In the genomic region with DNA sequence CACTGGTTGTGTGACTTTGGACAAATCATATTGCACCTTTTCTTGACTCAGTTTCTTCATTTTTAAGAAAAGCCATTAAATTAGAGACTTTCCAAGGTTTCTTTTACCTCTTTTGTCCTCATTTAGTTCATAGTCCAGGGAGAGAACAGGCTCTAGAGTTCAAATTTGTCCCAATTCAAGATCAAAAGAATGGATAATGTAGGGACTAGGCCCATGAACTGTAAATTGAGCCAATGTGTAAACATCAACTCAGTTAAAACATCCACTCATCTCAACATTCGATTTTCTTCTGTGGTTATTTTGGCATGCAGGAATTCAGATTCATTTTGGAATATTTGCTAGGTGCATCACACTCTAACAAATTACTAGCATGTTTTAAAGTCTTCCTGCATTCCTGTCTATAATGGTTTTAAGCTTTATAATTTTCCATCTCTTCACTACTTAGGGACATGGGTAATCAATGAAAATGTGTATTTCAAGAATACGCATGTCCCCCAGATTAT, we compare ENCODE assay signal across 23 cellular contexts.
A peak's percentile ranks its signal among the peaks of the same experiment; 100 is the strongest.
DNase-seq lines count a peak whose midpoint lies in the region; ATAC-seq, FAIRE-seq and TF ChIP-seq lines count a peak whose summit lies in the region.
"Had no signal": no experiment of that assay in that cellular context is flagged by ENCODE, and none has a peak within 500 bp of the region (broad histone marks: within the 10 kb centered on the region; RNA-seq: fewer than 3 reads in every experiment).

No MANE protein-coding gene starts in this region.

- H2AFZ ChIP-seq in astrocyte (ENCODE audit: low read depth, low read length): no peak overlapping the region

- H3K36me3 Mint-ChIP-seq in astrocyte (ENCODE audit: low read depth, unreplicated experiment): no peaks in the 10 kb centered on the region
- H3K36me3 Mint-ChIP-seq in activated CD8-positive, alpha-beta T cell treated with anti-CD3 and anti-CD28 coated beads, Interleukin-2, amount 10 ng/mL, durations not matched to agents 7 days and 5 days (ENCODE audit: low read depth): no peaks in the 10 kb centered on the region
- H3K36me3 Mint-ChIP-seq in type B pancreatic cell: no peaks in the 10 kb centered on the region
- H3K36me3 Mint-ChIP-seq: CD8-positive, alpha-beta T cell; IgD-negative memory B cell had no signal

- H3K9me3 Mint-ChIP-seq in astrocyte (ENCODE audit: unreplicated experiment) (no peaks in the 10 kb centered on the region), type B pancreatic cell (no peaks in the 10 kb centered on the region)
- peaks cover under 1% of the 10 kb centered on the region for H3K9me3 Mint-ChIP-seq in activated CD8-positive, alpha-beta T cell treated with anti-CD3 and anti-CD28 coated beads, Interleukin-2, amount 10 ng/mL, durations not matched to agents 7 days and 5 days (ENCODE audit: insufficient read depth)
- H3K9me3 Mint-ChIP-seq: H9 had no signal

- no peak for ATAC-seq in activated CD8-positive, alpha-beta T cell treated with anti-CD3 and anti-CD28 coated beads, Interleukin-2, amount 10 ng/mL, durations not matched to agents 7 days and 5 days
- no peak for ATAC-seq in GM21786 (IDR thresholded peaks at IDR 0.05; ENCODE audit: unreplicated experiment)
- no peak for ATAC-seq in GM19455 (IDR thresholded peaks at IDR 0.05; ENCODE audit: unreplicated experiment)
- ATAC-seq: CD8-positive, alpha-beta T cell had no signal

- CTCF ChIA-PET in activated CD8-positive, alpha-beta T cell treated with anti-CD3 and anti-CD28 coated beads, Interleukin-2, amount 10 ng/mL, durations not matched to agents 7 days and 5 days (lab: Charles Lee): no interaction called here

- H3K4me3 ChIP-seq in astrocyte (ENCODE audit: insufficient read depth, low read depth, low read length) (no peak overlapping the region), choroid plexus epithelial cell (ENCODE audit: low read depth, low read length) (no peak overlapping the region)
- H3K4me3 ChIP-seq: BLaER1 treated with 17β-estradiol and CSF1 and Interleukin-3, amounts not matched to agents 10 nM and 100 nM had no signal

- H3K4me1 Mint-ChIP-seq in astrocyte (ENCODE audit: low read depth, unreplicated experiment) (peaks cover 22% of the 10 kb centered on the region), type B pancreatic cell (ENCODE audit: unreplicated experiment) (peaks cover 31% of the 10 kb centered on the region)
- H3K4me1 Mint-ChIP-seq in activated CD8-positive, alpha-beta T cell treated with anti-CD3 and anti-CD28 coated beads, Interleukin-2, amount 10 ng/mL, durations not matched to agents 7 days and 5 days (ENCODE audit: low read depth): no peaks in the 10 kb centered on the region
- H3K4me1 Mint-ChIP-seq: B cell, IgD-negative memory B cell had no signal

- DNase-seq in AG08395 (ENCODE audit: low spot score) (peak; percentile 9), EH (ENCODE audit: low read depth) (peak; percentile 18), astrocyte (ENCODE audit: low read depth) (peak; percentile 52), choroid plexus epithelial cell (ENCODE audit: low read depth) (peak; percentile 2), type B pancreatic cell (ENCODE audit: extremely low spot score, unreplicated experiment) (no peak)
- no peak for DNase-seq in activated CD8-positive, alpha-beta T cell treated with anti-CD3 and anti-CD28 coated beads, Interleukin-2, amount 10 ng/mL, durations not matched to agents 7 days and 5 days
- DNase-seq: Calu3; CD8-positive, alpha-beta T cell; DMS79 treated with DMSO at 0.1 percent for 48 hours; H9; Kasumi-1; KBM-7 had no signal

- H3K4me3 Mint-ChIP-seq in astrocyte (ENCODE audit: unreplicated experiment) (no peak overlapping the region), type B pancreatic cell (no peak overlapping the region)
- H3K4me3 Mint-ChIP-seq in activated CD8-positive, alpha-beta T cell treated with anti-CD3 and anti-CD28 coated beads, Interleukin-2, amount 10 ng/mL, durations not matched to agents 7 days and 5 days: no peak overlapping the region
- H3K4me3 Mint-ChIP-seq: B cell; CD8-positive, alpha-beta T cell; H9; IgD-negative memory B cell had no signal

- peak overlapping the region; percentile 16 for H3K4me2 ChIP-seq in astrocyte (ENCODE audit: low read length)
- H3K4me2 ChIP-seq: BLaER1 treated with 17β-estradiol and CSF1 and Interleukin-3, amounts not matched to agents 10 nM and 100 nM had no signal

- peak overlapping the region; percentile 71 for H3K27ac Mint-ChIP-seq in astrocyte (ENCODE audit: unreplicated experiment)
- no peak overlapping the region for H3K27ac Mint-ChIP-seq in activated CD8-positive, alpha-beta T cell treated with anti-CD3 and anti-CD28 coated beads, Interleukin-2, amount 10 ng/mL, durations not matched to agents 7 days and 5 days
- no peak overlapping the region for H3K27ac Mint-ChIP-seq in type B pancreatic cell
- H3K27ac Mint-ChIP-seq: B cell; CD8-positive, alpha-beta T cell; H9; IgD-negative memory B cell had no signal

- TF ChIP-seq CTCF in astrocyte (IDR thresholded peaks at IDR 0.05; ENCODE audit: insufficient read depth, low read depth, low read length) (no peak), choroid plexus epithelial cell (conservative IDR thresholded peaks at IDR 0.05; ENCODE audit: low read depth, low read length) (no peak), type B pancreatic cell (conservative IDR thresholded peaks at IDR 0.05) (no peak)

- no peaks in the 10 kb centered on the region for H3K27me3 ChIP-seq in astrocyte (ENCODE audit: insufficient read depth, low read length)
- H3K27me3 ChIP-seq: BLaER1 treated with 17β-estradiol and CSF1 and Interleukin-3, amounts not matched to agents 10 nM and 100 nM had no signal

- no peaks in the 10 kb centered on the region for H3K79me2 ChIP-seq in astrocyte (ENCODE audit: insufficient read depth, low read length)

- H3K9ac ChIP-seq in astrocyte (ENCODE audit: low read length): no peak overlapping the region
- H3K9ac ChIP-seq: BLaER1 treated with 17β-estradiol and CSF1 and Interleukin-3, amounts not matched to agents 10 nM and 100 nM had no signal

- no peaks in the 10 kb centered on the region for H3K4me1 ChIP-seq in astrocyte (ENCODE audit: insufficient read depth, low read length)

- no peaks in the 10 kb centered on the region for H3K27me3 Mint-ChIP-seq in astrocyte (ENCODE audit: low read depth, unreplicated experiment)
- H3K27me3 Mint-ChIP-seq in activated CD8-positive, alpha-beta T cell treated with anti-CD3 and anti-CD28 coated beads, Interleukin-2, amount 10 ng/mL, durations not matched to agents 7 days and 5 days (ENCODE audit: low read depth): no peaks in the 10 kb centered on the region
- H3K27me3 Mint-ChIP-seq in type B pancreatic cell: peaks cover 3% of the 10 kb centered on the region
- H3K27me3 Mint-ChIP-seq: B cell, IgD-negative memory B cell had no signal

- no peak for FAIRE-seq in astrocyte (lab: Jason Lieb, UNC)
- FAIRE-seq: G401.6, GM12892, GM18507, H1, HTR-8/SVneo had no signal

- H3K36me3 ChIP-seq in astrocyte (ENCODE audit: insufficient read depth, low read length): no peaks in the 10 kb centered on the region

- H3K9me3 ChIP-seq in astrocyte (ENCODE audit: insufficient read depth, low read depth, low read length): no peaks in the 10 kb centered on the region

- POLR2A ChIA-PET in activated CD8-positive, alpha-beta T cell treated with anti-CD3 and anti-CD28 coated beads, Interleukin-2, amount 10 ng/mL, durations not matched to agents 7 days and 5 days (lab: Charles Lee): no interaction called here

- H3K27ac ChIP-seq in astrocyte (ENCODE audit: low read depth, low read length): no peak overlapping the region
- H3K27ac ChIP-seq: BLaER1 treated with 17β-estradiol and CSF1 and Interleukin-3, amounts not matched to agents 10 nM and 100 nM; HL-60 had no signal

- no peaks in the 10 kb centered on the region for H4K20me1 ChIP-seq in astrocyte (ENCODE audit: insufficient read depth, low read length)
- H4K20me1 ChIP-seq: BLaER1 treated with 17β-estradiol and CSF1 and Interleukin-3, amounts not matched to agents 10 nM and 100 nM had no signal

Comparison
In these comparisons a context has a peak if more than half of its experiments do, and no peak if none do; other contexts are left out.
1. DNase-seq: peak in AG08395 (single experiment), EH (single experiment), astrocyte (single experiment) and choroid plexus epithelial cell (single experiment); none in activated CD8-positive, alpha-beta T cell treated with anti-CD3 and anti-CD28 coated beads, Interleukin-2, amount 10 ng/mL, durations not matched to agents 7 days and 5 days (single experiment) and type B pancreatic cell (single experiment).